ENCODE assay signal across 8 cellular contexts in the genomic region with DNA sequence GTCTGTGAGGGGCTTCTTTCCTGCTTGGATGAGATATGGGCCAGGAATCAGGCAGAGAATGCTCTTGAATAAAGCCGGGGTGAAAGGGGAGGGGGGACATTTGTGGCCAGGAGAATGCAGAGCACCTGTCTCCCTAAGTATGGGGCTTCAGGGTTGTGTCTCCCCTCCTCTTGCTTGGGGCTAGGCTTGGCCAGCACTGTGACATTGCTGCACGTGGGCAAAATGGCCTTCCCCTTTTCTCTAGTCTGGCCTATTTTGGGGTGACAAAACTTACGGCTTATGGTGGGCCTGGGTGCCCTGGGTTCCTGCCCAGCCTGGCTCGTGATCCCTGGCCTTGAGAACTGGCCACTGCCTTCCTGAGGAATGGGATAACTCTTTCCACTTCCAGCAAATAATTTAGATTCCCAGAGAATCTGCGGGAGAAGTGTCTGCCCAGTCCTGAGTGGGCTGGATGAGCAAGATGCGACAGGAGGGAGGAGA. TPM values are rescaled to one million over a fixed set of nuclear protein-coding genes. Genes with fewer than 3 reads are reported as not detected.
DNase-seq lines count a peak whose midpoint lies in the region; ATAC-seq and TF ChIP-seq lines count a peak whose summit lies in the region.

No MANE protein-coding gene starts in this region.

- ATAC-seq in HG02571 (IDR thresholded peaks at IDR 0.05; ENCODE audit: unreplicated experiment), result no peak
- ATAC-seq in GM21825 (IDR thresholded peaks at IDR 0.05; ENCODE audit: unreplicated experiment), result no peak

- no peak for TF ChIP-seq CTCF in AG10803 (conservative IDR thresholded peaks at IDR 0.05; ENCODE audit: low read length)
- TF ChIP-seq CTCF in osteocyte (IDR thresholded peaks at IDR 0.05), result no peak

- H3K9me3 Mint-ChIP-seq in osteocyte (ENCODE audit: unreplicated experiment), result no peaks in the 10 kb centered on the region

- H3K9me3 ChIP-seq in NT2/D1 (ENCODE audit: insufficient read depth, low read length), result no peaks in the 10 kb centered on the region
- no peaks in the 10 kb centered on the region for H3K9me3 ChIP-seq in ectodermal cell (ENCODE audit: control insufficient read depth, low read length)

- H3K27me3 ChIP-seq in NT2/D1 (ENCODE audit: insufficient read depth, insufficient read length) (no peaks in the 10 kb centered on the region), ectodermal cell (ENCODE audit: control insufficient read depth, insufficient read depth, low read length, poor library complexity, severe bottlenecking) (no peaks in the 10 kb centered on the region)

- H3K27ac ChIP-seq in ectodermal cell (ENCODE audit: insufficient read depth, low read depth, low read length, poor library complexity, severe bottlenecking), result peak overlapping the region; percentile 68

- peaks cover 33% of the 10 kb centered on the region for H3K36me3 Mint-ChIP-seq in osteocyte (ENCODE audit: unreplicated experiment)

- H3K9ac ChIP-seq in NT2/D1 (ENCODE audit: insufficient read length, low read depth), result peak overlapping the region; percentile 75

- 42 to 44% methylated on average over 6 of the region's 6 CpGs for WGBS in ectodermal cell, 2 experiments

- no peak for DNase-seq in AG10803 (ENCODE audit: low read depth)
- DNase-seq in NT2/D1 (ENCODE audit: low read depth, low spot score), result no peak
- no peak for DNase-seq in osteocyte (ENCODE audit: extremely low spot score, unreplicated experiment)
- no peak for DNase-seq in GF-D8 (lab: John Stamatoyannopoulos, UW)
- DNase-seq in G401 (ENCODE audit: low spot score), result no peak

- H3K27ac Mint-ChIP-seq in osteocyte (ENCODE audit: unreplicated experiment), result peak overlapping the region; percentile 100

- H3K4me3 Mint-ChIP-seq in osteocyte (ENCODE audit: unreplicated experiment), result peak overlapping the region; percentile 93

- H3K27me3 Mint-ChIP-seq in osteocyte (ENCODE audit: unreplicated experiment), result no peaks in the 10 kb centered on the region

- H3K4me1 ChIP-seq in NT2/D1 (ENCODE audit: insufficient read depth, insufficient read length) (peaks cover 40% of the 10 kb centered on the region), ectodermal cell (ENCODE audit: control insufficient read depth, insufficient read depth, low read length) (peaks cover 60% of the 10 kb centered on the region)

- in situ Hi-C loops in G401 (cut with HindIII; ENCODE audit: low sequenced_read_pairs), result no loop called here

- peaks cover 73% of the 10 kb centered on the region for H3K4me1 Mint-ChIP-seq in osteocyte (ENCODE audit: unreplicated experiment)

- peaks cover 76% of the 10 kb centered on the region for H3K36me3 ChIP-seq in NT2/D1 (ENCODE audit: insufficient read depth, insufficient read length, low read length)
- peaks cover 32% of the 10 kb centered on the region for H3K36me3 ChIP-seq in ectodermal cell (ENCODE audit: control insufficient read depth, insufficient read depth, low read length)

- H3K4me3 ChIP-seq in AG10803 (ENCODE audit: low read length) (peak overlapping the region; percentile 60), NT2/D1 (ENCODE audit: insufficient read length, low read depth) (peak overlapping the region; percentile 6), ectodermal cell (ENCODE audit: insufficient read depth, low read depth, low read length) (no peak overlapping the region)

RNA-seq across cellular contexts. Expression of a gene that starts 5.6 kb away (rescaled TPM):
- polyA plus RNA-seq in ectodermal cell (2013, experiment 1 of 4), result 140 TPM
- polyA plus RNA-seq in ectodermal cell (2013, experiment 2 of 4), result 152 TPM
- 101 TPM for polyA plus RNA-seq in ectodermal cell (2013, experiment 3 of 4)
- polyA plus RNA-seq in ectodermal cell (2013, experiment 4 of 4), result 109 TPM
- total RNA-seq in osteocyte, result 250 and 278 TPM in 2 replicates
- 19.5 and 21.3 TPM in 2 replicates for total RNA-seq in G401 (2014; rRNA removed; shearing (Covaris generic))

RNA-seq across cellular contexts. Expression of a gene that starts 16.2 kb away (rescaled TPM):
- polyA plus RNA-seq in ectodermal cell (2013, experiment 1 of 4), result 1.5 TPM
- 0.69 TPM for polyA plus RNA-seq in ectodermal cell (2013, experiment 2 of 4)
- 0.96 TPM for polyA plus RNA-seq in ectodermal cell (2013, experiment 3 of 4)
- polyA plus RNA-seq in ectodermal cell (2013, experiment 4 of 4), result 2.1 TPM
- total RNA-seq in osteocyte, result 49.4 and 53.4 TPM in 2 replicates
- not detected in 2 replicates for total RNA-seq in G401 (2014; rRNA removed; shearing (Covaris generic))

RNA-seq across cellular contexts. Expression of a gene that starts 47.5 kb away (rescaled TPM):
- polyA plus RNA-seq in ectodermal cell (2013, experiment 1 of 4), result 275 TPM
- 281 TPM for polyA plus RNA-seq in ectodermal cell (2013, experiment 2 of 4)
- 228 TPM for polyA plus RNA-seq in ectodermal cell (2013, experiment 3 of 4)
- polyA plus RNA-seq in ectodermal cell (2013, experiment 4 of 4), result 252 TPM
- total RNA-seq in osteocyte, result 74.4 and 76.5 TPM in 2 replicates
- 54.5 and 65.0 TPM in 2 replicates for total RNA-seq in G401 (2014; rRNA removed; shearing (Covaris generic))

RNA-seq across cellular contexts. Expression of a gene that starts 53.8 kb away (rescaled TPM):
- polyA plus RNA-seq in ectodermal cell (2013, experiment 1 of 4), result 26.1 TPM
- polyA plus RNA-seq in ectodermal cell (2013, experiment 2 of 4), result 26.5 TPM
- polyA plus RNA-seq in ectodermal cell (2013, experiment 3 of 4), result 19.6 TPM
- polyA plus RNA-seq in ectodermal cell (2013, experiment 4 of 4), result 23.3 TPM
- total RNA-seq in osteocyte, result 16.2 and 18.3 TPM in 2 replicates
- total RNA-seq in G401 (2014; rRNA removed; shearing (Covaris generic)), result 22.5 and 25.2 TPM in 2 replicates

Comparison
In these comparisons a context has a peak if more than half of its experiments do, and no peak if none do; other contexts are left out.
1. RNA of a gene that starts 5.6 kb away (total RNA-seq): 250 to 278 TPM in osteocyte; 19.5 to 21.3 TPM in G401; every median in the first group is over 10 times any median in the second.
2. RNA of a gene that starts 16.2 kb away (total RNA-seq): 49.4 to 53.4 TPM in osteocyte; not detected in G401; every median in the first group is over 10 times any median in the second.